24 cellular contexts compared by ENCODE assay signal in the genomic region with DNA sequence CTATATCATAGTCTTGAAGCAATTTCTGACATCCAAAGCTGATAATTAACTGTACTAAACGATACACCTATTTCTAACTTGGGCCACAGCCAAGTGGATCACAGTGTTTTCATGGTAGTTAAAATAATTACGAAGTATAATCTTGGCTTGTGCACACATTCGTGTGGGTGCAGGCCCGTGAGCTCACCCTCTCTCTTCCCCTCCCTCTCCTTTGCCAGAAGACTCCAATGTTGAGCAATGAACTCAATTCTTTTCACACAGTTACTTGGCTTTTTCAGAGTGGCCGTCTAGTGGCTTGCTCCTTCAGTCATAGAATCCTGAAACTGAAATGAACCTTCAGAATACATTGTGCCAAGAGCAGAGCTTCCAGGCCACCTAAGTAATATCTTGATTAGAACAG.
DNase-seq lines count a peak whose midpoint lies in the region; ATAC-seq and TF ChIP-seq lines count a peak whose summit lies in the region.
"Had no signal": no experiment of that assay in that cellular context is flagged by ENCODE, and none has a peak within 500 bp of the region (broad histone marks: within the 10 kb centered on the region; RNA-seq: fewer than 3 reads in every experiment).

No MANE protein-coding gene starts in this region.

- ATAC-seq in RWPE2 (ENCODE audit: low read depth) = no peak
- ATAC-seq in esophagus mucosa = peak; percentile 80
- no peak for ATAC-seq in GM18520 (IDR thresholded peaks at IDR 0.05; ENCODE audit: unreplicated experiment)
- no peak for ATAC-seq in HG03571 (IDR thresholded peaks at IDR 0.05; ENCODE audit: unreplicated experiment)
- ATAC-seq: CD8-positive, alpha-beta T cell; Panc1 had no signal

- peak overlapping the region; percentile 39 for H3K27ac ChIP-seq in RWPE2 (ENCODE audit: poor library complexity, severe bottlenecking)
- H3K27ac ChIP-seq: KMS-11, SK-N-MC had no signal

- peaks cover 8% of the 10 kb centered on the region for H3K9me3 Mint-ChIP-seq in Calu3 (ENCODE audit: low read depth, unreplicated experiment)

- no peak overlapping the region for H3K4me3 Mint-ChIP-seq in Calu3 (ENCODE audit: low read depth, unreplicated experiment)
- H3K4me3 Mint-ChIP-seq: CD8-positive, alpha-beta T cell had no signal

- peaks cover 51% of the 10 kb centered on the region for H3K27me3 Mint-ChIP-seq in Calu3 (ENCODE audit: unreplicated experiment)

- H3K4me1 ChIP-seq in RWPE2 (ENCODE audit: insufficient read depth, poor library complexity, severe bottlenecking) = no peaks in the 10 kb centered on the region
- H3K4me1 ChIP-seq: Caco-2 had no signal

- intact Hi-C loops in Calu3 (cut with micrococcal nuclease; ENCODE audit: unreplicated experiment) = no loop called here

- CTCF ChIA-PET in Calu3 (lab: Charles Lee) = no interaction called here

- no peaks in the 10 kb centered on the region for H3K36me3 Mint-ChIP-seq in Calu3 (ENCODE audit: insufficient read depth, unreplicated experiment)
- H3K36me3 Mint-ChIP-seq: CD8-positive, alpha-beta T cell had no signal

- no TSS peak for BruUV-seq in Calu3 (replicated peaks; lab: Mats Ljungman, UMichigan)

- H3K27me3 ChIP-seq in RWPE2 (ENCODE audit: insufficient read depth, poor library complexity, severe bottlenecking) = no peaks in the 10 kb centered on the region

- DNase-seq in NCI-H1105 (lab: John Stamatoyannopoulos, UW) (peak; percentile 36), RWPE2 (ENCODE audit: low spot score) (no peak), Calu3 (no peak), glomerular visceral epithelial cell (ENCODE audit: extremely low spot score) (no peak)
- DNase-seq: C1 segment of cervical spinal cord; Caco-2; CD8-positive, alpha-beta T cell; DMS 273 treated with DMSO at 0.1 percent for 48 hours; DMS79; GDM1; H7; NCI-H1048; NCI-H1436; NCI-H187 treated with DMSO at 0.1 percent for 48 hours; NCI-H2171 treated with DMSO at 0.1 percent for 48 hours; NCI-H345; NCI-H524; SIG-M5 had no signal

- no peak overlapping the region for H3K27ac Mint-ChIP-seq in Calu3 (ENCODE audit: unreplicated experiment)
- H3K27ac Mint-ChIP-seq: CD8-positive, alpha-beta T cell had no signal

- no peaks in the 10 kb centered on the region for H3K9me3 ChIP-seq in RWPE2 (ENCODE audit: severe bottlenecking)
- H3K9me3 ChIP-seq: Caco-2 had no signal

- no peaks in the 10 kb centered on the region for H3K4me1 Mint-ChIP-seq in Calu3 (ENCODE audit: low read depth, unreplicated experiment)

- TF ChIP-seq CTCF in RWPE2 (IDR thresholded peaks at IDR 0.05; ENCODE audit: poor library complexity, severe bottlenecking) = no peak
- TF ChIP-seq CTCF in Calu3 (IDR thresholded peaks at IDR 0.05; ENCODE audit: unreplicated experiment) = no peak

- H3K4me3 ChIP-seq in RWPE2 (ENCODE audit: severe bottlenecking) = no peak overlapping the region
- H3K4me3 ChIP-seq: SK-N-MC had no signal

- no peaks in the 10 kb centered on the region for H3K36me3 ChIP-seq in RWPE2 (ENCODE audit: low read depth)
